Comparison of ENCODE assay signal across 24 cellular contexts in the genomic region with DNA sequence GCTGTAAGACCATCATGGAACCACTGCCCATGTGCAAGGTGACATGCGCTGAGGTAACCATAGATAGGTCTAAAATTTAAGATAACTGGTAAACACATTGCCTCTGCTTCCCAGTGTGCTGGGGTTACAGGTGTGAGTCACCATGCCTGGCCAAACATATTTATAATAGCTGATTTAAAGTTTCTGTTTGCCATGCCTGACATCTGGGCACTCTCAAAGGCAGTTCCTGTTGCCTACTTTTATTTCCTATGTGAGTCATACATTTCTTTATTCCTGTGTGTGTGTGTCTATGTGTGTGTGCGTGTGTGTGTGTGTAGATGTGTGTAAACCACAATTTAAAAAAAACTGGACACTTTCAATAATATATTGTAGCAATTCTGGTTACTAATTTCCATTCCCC.
DNase-seq lines count a peak whose midpoint lies in the region; ATAC-seq and TF ChIP-seq lines count a peak whose summit lies in the region.
"Had no signal": no experiment of that assay in that cellular context is flagged by ENCODE, and none has a peak within 500 bp of the region (broad histone marks: within the 10 kb centered on the region; RNA-seq: fewer than 3 reads in every experiment).

No MANE protein-coding gene starts in this region.

- 82 to 94% methylated on average over 2 of the region's 2 CpGs for WGBS in gastroesophageal sphincter (ENCODE audit: low coverage in 1 of 2), 2 donors

- H3K36me3 Mint-ChIP-seq in WTC11: no peaks in the 10 kb centered on the region
- H3K36me3 Mint-ChIP-seq: activated naive CD8-positive, alpha-beta T cell treated with anti-CD3 and anti-CD28 coated beads, Interleukin-2, amount 10 ng/mL, durations not matched to agents 7 days and 5 days; CD4-positive, alpha-beta memory T cell; immature natural killer cell had no signal

- POLR2A ChIA-PET in PC-3 (lab: Charles Lee; ENCODE audit: unreplicated experiment) (interaction anchor here (0.6 to 1.0 kb wide), 2 partner anchors 54 to 779 kb away, joined by 3 to 5 read pairs; no protein-coding TSS in a partner anchor), WTC11 (lab: Charles Lee) (no interaction called here)

- CTCF ChIA-PET in PC-3 (lab: Charles Lee): interaction anchor here (0.6 kb wide), 1 partner anchor 197 kb away, joined by 3 read pairs; no protein-coding TSS in a partner anchor
- CTCF ChIA-PET in WTC11 (lab: Charles Lee): no interaction called here

- no TSS peak for BruUV-seq in PC-3 (replicated peaks; lab: Mats Ljungman, UMichigan)

- peak; percentile 71 for ATAC-seq in PC-3
- no peak for ATAC-seq in gastroesophageal sphincter
- ATAC-seq in WTC11: no peak
- ATAC-seq: body of pancreas, GM12878, HCT116, mucosa of descending colon had no signal

- peak overlapping the region; percentile 90 for H3K9ac ChIP-seq in PC-3 (ENCODE audit: low read length)

- no peak overlapping the region for H2AFZ ChIP-seq in PC-3 (ENCODE audit: low read length)

- H3K9me3 Mint-ChIP-seq in WTC11: peaks cover 5% of the 10 kb centered on the region

- no peaks in the 10 kb centered on the region for H3K79me2 ChIP-seq in PC-3 (ENCODE audit: low read length)

- no peaks in the 10 kb centered on the region for H4K20me1 ChIP-seq in PC-3 (ENCODE audit: low read length)

- peaks cover 11% of the 10 kb centered on the region for H3K4me1 Mint-ChIP-seq in WTC11
- H3K4me1 Mint-ChIP-seq: activated naive CD8-positive, alpha-beta T cell treated with anti-CD3 and anti-CD28 coated beads, Interleukin-2, amount 10 ng/mL, durations not matched to agents 7 days and 5 days; CD4-positive, alpha-beta memory T cell; immature natural killer cell had no signal

- peak overlapping the region; percentile 99 for H3K27ac ChIP-seq in PC-3 (ENCODE audit: low read length)
- no peak overlapping the region for H3K27ac ChIP-seq in gastroesophageal sphincter
- H3K27ac ChIP-seq: body of pancreas, colonic mucosa, HL-60, suprapubic skin had no signal

- no peaks in the 10 kb centered on the region for H3K27me3 ChIP-seq in PC-3 (ENCODE audit: low read length)
- no peaks in the 10 kb centered on the region for H3K27me3 ChIP-seq in gastroesophageal sphincter
- H3K27me3 ChIP-seq: body of pancreas, colonic mucosa, MG63, suprapubic skin had no signal

- H3K9me3 ChIP-seq in PC-3 (ENCODE audit: low read length) (no peaks in the 10 kb centered on the region), gastroesophageal sphincter (no peaks in the 10 kb centered on the region)
- H3K9me3 ChIP-seq: body of pancreas, colonic mucosa, mucosa of descending colon, suprapubic skin had no signal

- DNase-seq in H4 (ENCODE audit: low spot score) (peak; percentile 44), PC-3 (peak; percentile 94), epithelial cell of esophagus (ENCODE audit: low read depth) (peak; percentile 59), renal cortical epithelial cell (ENCODE audit: low read depth) (peak; percentile 35), WTC11 (ENCODE audit: low spot score) (no peak), NCI-H2196 treated with DMSO at 0.1 percent for 48 hours (lab: John Stamatoyannopoulos, UW; ENCODE audit: unreplicated experiment) (no peak)
- DNase-seq: activated CD4-positive, alpha-beta T cell treated with anti-CD3 and anti-CD28 coated beads, Interleukin-2, amount 50 U/mL, for 48 hours; activated CD4-positive, CD25-positive, alpha-beta regulatory T cell; activated CD8-positive, alpha-beta memory T cell treated with anti-CD3 and anti-CD28 coated beads, Interleukin-2, amount 50 U/mL, for 48 hours; activated naive CD8-positive, alpha-beta T cell treated with anti-CD3 and anti-CD28 coated beads, Interleukin-2, amount 10 ng/mL, durations not matched to agents 7 days and 5 days; body of pancreas; CD4-positive, alpha-beta memory T cell; colonic mucosa; DMS153; immature natural killer cell; MG63; mucosa of descending colon; NCI-H1436; NCI-H524 had no signal

- H3K9me2 ChIP-seq in PC-3 (replicated peaks; ENCODE audit: low read length): no peaks in the 10 kb centered on the region

- no peaks in the 10 kb centered on the region for H3K27me3 Mint-ChIP-seq in WTC11 (ENCODE audit: low read depth)
- H3K27me3 Mint-ChIP-seq: activated naive CD8-positive, alpha-beta T cell treated with anti-CD3 and anti-CD28 coated beads, Interleukin-2, amount 10 ng/mL, durations not matched to agents 7 days and 5 days; CD4-positive, alpha-beta memory T cell had no signal

- intact Hi-C loops in PC-3 (cut with micrococcal nuclease): loop anchor here (1.0 to 10.0 kb wide), 8 partner anchors 14 to 562 kb away; no protein-coding TSS in a partner anchor

- H3K27ac Mint-ChIP-seq in WTC11: no peak overlapping the region
- H3K27ac Mint-ChIP-seq: activated naive CD8-positive, alpha-beta T cell treated with anti-CD3 and anti-CD28 coated beads, Interleukin-2, amount 10 ng/mL, durations not matched to agents 7 days and 5 days; CD4-positive, alpha-beta memory T cell; immature natural killer cell had no signal

- H3F3A ChIP-seq in PC-3 (ENCODE audit: low read length, unreplicated experiment): no peaks in the 10 kb centered on the region

- H3K4me2 ChIP-seq in PC-3 (ENCODE audit: low read length): peak overlapping the region; percentile 85

- H3K4me3 ChIP-seq in PC-3 (ENCODE audit: low read length) (peak overlapping the region; percentile 57), epithelial cell of esophagus (ENCODE audit: low read length) (no peak overlapping the region), gastroesophageal sphincter (no peak overlapping the region)
- H3K4me3 ChIP-seq: body of pancreas, colonic mucosa, GM12878, MG63, mucosa of descending colon, suprapubic skin had no signal

- no peak overlapping the region for H3K4me3 Mint-ChIP-seq in WTC11
- H3K4me3 Mint-ChIP-seq: activated naive CD8-positive, alpha-beta T cell treated with anti-CD3 and anti-CD28 coated beads, Interleukin-2, amount 10 ng/mL, durations not matched to agents 7 days and 5 days; CD4-positive, alpha-beta memory T cell; immature natural killer cell had no signal

- peak; percentile 37; the same call in 1 of the 2 replicates for TF ChIP-seq CTCF in PC-3 (conservative IDR thresholded peaks at IDR 0.05; ENCODE audit: low read depth, low read length)
- no peak for TF ChIP-seq CTCF in epithelial cell of esophagus (IDR thresholded peaks at IDR 0.05; ENCODE audit: insufficient read depth, low read depth, low read length, missing control alignments)
- no peak for TF ChIP-seq CTCF in gastroesophageal sphincter (IDR thresholded peaks at IDR 0.05)
- no peak for TF ChIP-seq CTCF in WTC11 (IDR thresholded peaks at IDR 0.05)

- H3K4me1 ChIP-seq in PC-3 (ENCODE audit: insufficient read depth, low read length) (peaks cover 42% of the 10 kb centered on the region), gastroesophageal sphincter (no peaks in the 10 kb centered on the region)
- H3K4me1 ChIP-seq: body of pancreas, colonic mucosa, suprapubic skin had no signal

- no peak for TF ChIP-seq POLR2A in gastroesophageal sphincter (IDR thresholded peaks at IDR 0.05)

- no peak for TF ChIP-seq EP300 in gastroesophageal sphincter (IDR thresholded peaks at IDR 0.05)

- H3K36me3 ChIP-seq in PC-3 (ENCODE audit: low read depth, low read length): no peaks in the 10 kb centered on the region
- H3K36me3 ChIP-seq in gastroesophageal sphincter: no peaks in the 10 kb centered on the region
- H3K36me3 ChIP-seq: colonic mucosa, MG63, suprapubic skin had no signal

TF ChIP-seq in WTC11, 78 proteins besides CTCF, POLR2A, EP300 and RAD21:
- TF ChIP-seq FOXJ3 (CRISPR knock-in tag; IDR thresholded peaks at IDR 0.05; ENCODE audit: borderline replicate concordance) (no peak), TP53 (CRISPR knock-in tag; IDR thresholded peaks at IDR 0.05) (no peak), NFATC4 (CRISPR knock-in tag; IDR thresholded peaks at IDR 0.05) (no peak), CREB1 (CRISPR knock-in tag; IDR thresholded peaks at IDR 0.05) (no peak), TEAD4 (CRISPR knock-in tag; IDR thresholded peaks at IDR 0.05) (no peak), HMGA2 (CRISPR knock-in tag; IDR thresholded peaks at IDR 0.05) (no peak)
- TF ChIP-seq, protein P1, sequence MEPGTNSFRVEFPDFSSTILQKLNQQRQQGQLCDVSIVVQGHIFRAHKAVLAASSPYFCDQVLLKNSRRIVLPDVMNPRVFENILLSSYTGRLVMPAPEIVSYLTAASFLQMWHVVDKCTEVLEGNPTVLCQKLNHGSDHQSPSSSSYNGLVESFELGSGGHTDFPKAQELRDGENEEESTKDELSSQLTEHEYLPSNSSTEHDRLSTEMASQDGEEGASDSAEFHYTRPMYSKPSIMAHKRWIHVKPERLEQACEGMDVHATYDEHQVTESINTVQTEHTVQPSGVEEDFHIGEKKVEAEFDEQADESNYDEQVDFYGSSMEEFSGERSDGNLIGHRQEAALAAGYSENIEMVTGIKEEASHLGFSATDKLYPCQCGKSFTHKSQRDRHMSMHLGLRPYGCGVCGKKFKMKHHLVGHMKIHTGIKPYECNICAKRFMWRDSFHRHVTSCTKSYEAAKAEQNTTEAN (CRISPR knock-in tag; IDR thresholded peaks at IDR 0.05): no peak

Comparison
In these comparisons a context has a peak if more than half of its experiments do, and no peak if none do; other contexts are left out.
1. DNase-seq: peak in H4 (single experiment), PC-3 (single experiment), epithelial cell of esophagus (single experiment) and renal cortical epithelial cell (single experiment); none in WTC11 (single experiment) and NCI-H2196 treated with DMSO at 0.1 percent for 48 hours (single experiment).